In the genomic region with DNA sequence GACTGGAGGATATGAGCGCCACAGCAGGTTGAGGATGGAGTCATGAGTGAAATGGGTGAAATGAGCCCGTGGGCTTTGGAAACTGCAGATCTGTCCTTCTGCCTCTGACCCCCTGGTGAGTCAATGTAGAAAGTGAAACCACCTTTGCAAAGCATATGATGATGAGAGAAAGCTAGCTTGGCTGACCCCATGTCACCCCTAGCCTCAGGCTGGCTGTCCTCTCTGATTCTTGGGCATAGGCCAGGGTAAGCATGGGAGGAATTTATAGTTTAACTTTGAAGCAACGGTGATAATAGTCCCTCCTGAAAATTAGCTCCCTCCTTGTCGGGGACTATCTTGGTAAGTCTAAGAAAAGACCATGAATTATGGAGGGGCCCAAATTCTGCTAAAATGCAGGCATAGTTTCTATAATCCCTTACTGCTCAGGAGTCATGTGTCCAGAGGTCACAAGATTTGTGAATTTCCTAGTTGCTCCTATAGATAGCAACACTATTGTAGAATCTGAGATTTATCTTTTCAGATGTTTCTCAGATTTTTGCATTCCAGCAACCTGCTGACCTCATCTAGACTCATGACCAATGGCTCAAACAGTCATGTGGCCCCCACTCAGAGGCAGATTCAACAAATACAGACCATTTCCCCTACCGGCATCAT, we compare ENCODE assay signal across 11 cellular contexts. TPM values are rescaled to one million over a fixed set of nuclear protein-coding genes. Genes with fewer than 3 reads are reported as not detected.
"Had no signal": no experiment of that assay in that cellular context is flagged by ENCODE, and none has a peak within 500 bp of the region (broad histone marks: within the 10 kb centered on the region; RNA-seq: fewer than 3 reads in every experiment).

No MANE protein-coding gene starts in this region.

RNA-seq across cellular contexts. Expression of gene PSG4, which starts 18.9 kb away (rescaled TPM):
- total RNA-seq: activated CD8-positive, alpha-beta memory T cell treated with anti-CD3 and anti-CD28 coated beads for 36 hours; activated T-cell treated with anti-CD3 and anti-CD28 coated beads, Interleukin-2, amount 50 U/mL, for 72 hours; chondrocyte; dermis microvascular lymphatic vessel endothelial cell; gastrocnemius medialis; heart left ventricle; left ventricle myocardium inferior; myocyte; upper lobe of right lung had no signal

RNA-seq across cellular contexts. Expression of gene PSG5, which starts 38.0 kb away (rescaled TPM):
- total RNA-seq: activated CD8-positive, alpha-beta memory T cell treated with anti-CD3 and anti-CD28 coated beads for 36 hours; activated T-cell treated with anti-CD3 and anti-CD28 coated beads, Interleukin-2, amount 50 U/mL, for 72 hours; chondrocyte; dermis microvascular lymphatic vessel endothelial cell; esophagus squamous epithelium; gastrocnemius medialis; heart left ventricle; left ventricle myocardium inferior; myocyte; upper lobe of right lung had no signal

RNA-seq across cellular contexts. Expression of gene PSG9, which starts 45.0 kb away (rescaled TPM):
- total RNA-seq: activated CD8-positive, alpha-beta memory T cell treated with anti-CD3 and anti-CD28 coated beads for 36 hours; activated T-cell treated with anti-CD3 and anti-CD28 coated beads, Interleukin-2, amount 50 U/mL, for 72 hours; chondrocyte; dermis microvascular lymphatic vessel endothelial cell; esophagus squamous epithelium; gastrocnemius medialis; heart left ventricle; kidney epithelial cell; left ventricle myocardium inferior; myocyte; upper lobe of right lung had no signal
